9 cellular contexts compared by ENCODE assay signal in the genomic region with DNA sequence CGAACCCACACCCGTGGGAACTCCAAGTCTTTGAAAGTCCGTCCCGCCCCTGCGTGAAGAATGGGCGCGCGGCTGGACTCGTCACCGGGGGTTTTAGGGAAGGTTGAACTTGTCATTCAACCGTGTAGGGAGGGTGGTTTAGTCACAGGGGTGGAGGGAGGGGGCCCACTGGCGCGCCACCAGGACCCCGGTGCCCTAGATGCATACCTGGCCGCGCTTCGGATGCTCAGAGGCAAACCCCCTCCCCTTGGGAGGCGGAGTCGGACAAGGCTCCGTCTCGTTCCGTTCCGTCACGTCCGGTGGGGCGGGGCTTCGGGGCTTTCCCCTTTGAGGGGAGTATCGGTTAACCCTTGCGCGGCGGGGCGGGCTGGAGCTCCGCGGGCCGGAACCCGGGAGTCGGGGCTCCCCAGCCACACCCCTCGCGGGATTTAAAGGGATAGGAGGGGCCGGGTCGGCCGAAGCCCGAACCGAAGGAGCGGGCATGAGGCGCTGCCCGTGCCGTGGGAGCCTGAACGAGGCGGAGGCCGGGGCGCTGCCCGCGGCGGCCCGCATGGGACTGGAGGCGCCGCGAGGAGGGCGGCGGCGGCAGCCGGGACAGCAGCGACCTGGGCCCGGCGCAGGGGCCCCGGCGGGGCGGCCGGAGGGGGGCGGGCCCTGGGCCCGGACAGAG. TPM values are rescaled to one million over a fixed set of nuclear protein-coding genes. Genes with fewer than 3 reads are reported as not detected.
DNase-seq lines count a peak whose midpoint lies in the region; ATAC-seq, FAIRE-seq and TF ChIP-seq lines count a peak whose summit lies in the region.
"Had no signal": no experiment of that assay in that cellular context is flagged by ENCODE, and none has a peak within 500 bp of the region (broad histone marks: within the 10 kb centered on the region; RNA-seq: fewer than 3 reads in every experiment).

Gene COQ8B (minus strand): TSS at position 232 of the 670 bp plus-strand sequence. CDS start 2,254 bp downstream, outside the sequence.
Gene ITPKC (plus strand): TSS at position 458 of the 670 bp plus-strand sequence. CDS start 24 bp downstream, at position 482.

- peaks cover 3 to 5% of the 10 kb centered on the region in 2 experiments for H3K36me3 ChIP-seq in keratinocyte (ENCODE audit: control insufficient read depth in 2 of 2, extremely low read depth in 1 of 2, insufficient read depth in 2 of 2, low read length in 2 of 2)

- H3K4me2 ChIP-seq in keratinocyte (ENCODE audit: control insufficient read depth, extremely low read depth, insufficient read depth, low read depth, low read length), result peak within 1 kb of the TSS; percentile 96

- dilution Hi-C loops in keratinocyte (cut with MboI; ENCODE audit: extremely low pct_ligation_motif_present, low sequenced_read_pairs), result no loop called here

- no peaks in the 10 kb centered on the region for H3K27me3 ChIP-seq in keratinocyte (ENCODE audit: control insufficient read depth, extremely low read depth, insufficient read depth, low read length)

- FAIRE-seq in keratinocyte (lab: Jason Lieb, UNC), result no peak
- FAIRE-seq: endometrium had no signal

- H3K79me2 ChIP-seq in keratinocyte (ENCODE audit: control insufficient read depth, insufficient read depth, low read length), result peaks cover 42% of the 10 kb centered on the region

- H4K20me1 ChIP-seq in keratinocyte (ENCODE audit: control insufficient read depth, extremely low read depth, insufficient read depth, low read length), result no peaks in the 10 kb centered on the region

- H3K9me3 ChIP-seq in keratinocyte (ENCODE audit: control insufficient read depth, low read depth, low read length), result no peaks in the 10 kb centered on the region

- peak; percentile 63 for ATAC-seq in GM19043 (IDR thresholded peaks at IDR 0.05; ENCODE audit: low read depth, unreplicated experiment)
- peak; percentile 64 for ATAC-seq in HG03378 (IDR thresholded peaks at IDR 0.05; ENCODE audit: unreplicated experiment)

- H3K9ac ChIP-seq in keratinocyte (ENCODE audit: control insufficient read depth, extremely low read depth, insufficient read depth, low read length), result peak within 1 kb of the TSS; percentile 100

- no peak for TF ChIP-seq CTCF in keratinocyte (optimal IDR thresholded peaks at IDR 0.05 in 1 of 3, IDR thresholded peaks at IDR 0.05 in 1 of 3, conservative IDR thresholded peaks at IDR 0.05 in 1 of 3; ENCODE audit: extremely low read depth in 1 of 3, insufficient read depth in 2 of 3, low read length in 3 of 3)

- peak; percentile 79 to 81 for DNase-seq in AML-193 (lab: John Stamatoyannopoulos, UW)
- peak; percentile 90 for DNase-seq in NCI-H446 treated with DMSO at 0.1 percent for 48 hours (lab: John Stamatoyannopoulos, UW)
- DNase-seq in activated CD4-positive, CD25-positive, alpha-beta regulatory T cell treated with anti-CD3 and anti-CD28 coated beads, Interleukin-2, amount 50 U/mL, for 72 hours, result peak; percentile 100
- DNase-seq in cerebellar nuclear complex (lab: John Stamatoyannopoulos, UW), result peak; percentile 96 to 99
- peak; percentile 87 for DNase-seq in keratinocyte (ENCODE audit: low read depth, low spot score)
- peak; percentile 99 to 100 (median 99) for DNase-seq in stimulated activated CD4-positive, alpha-beta T cell treated with anti-CD3 and anti-CD28 coated beads, Interleukin-12 subunit alpha, Interleukin-12 subunit beta, amount 100 ng/mL, for 48 hours (ENCODE audit: low read depth in 2 of 3, low spot score in 1 of 3)

- H3K9me1 ChIP-seq in keratinocyte (ENCODE audit: control insufficient read depth, extremely low read depth, insufficient read depth, low read length), result no peaks in the 10 kb centered on the region

- peak within 1 kb of the TSS; percentile 100 for H3K27ac ChIP-seq in keratinocyte (ENCODE audit: control insufficient read depth, insufficient read depth, low read length)

- peak within 1 kb of the TSS; percentile 62 to 90 (median 86) for H3K4me3 ChIP-seq in keratinocyte (ENCODE audit: control insufficient read depth in 2 of 3, extremely low read depth in 1 of 3, insufficient read depth in 2 of 3, low read depth in 1 of 3, low read length in 3 of 3)

- H3K4me1 ChIP-seq in keratinocyte (ENCODE audit: control insufficient read depth, extremely low read depth, insufficient read depth, low read length), result peaks cover 32% of the 10 kb centered on the region

- peak within 1 kb of the TSS; percentile 66 for H2AFZ ChIP-seq in keratinocyte (ENCODE audit: control insufficient read depth, low read length)

RNA-seq across cellular contexts. Expression of gene COQ8B, which starts in this region (rescaled TPM):
- polyA plus RNA-seq in keratinocyte, result 11.0 to 13.8 TPM (median 13.8 TPM) in 3 replicates
- 2.0 TPM for polyA plus RNA-seq in keratinocyte (2011; ENCODE audit: low read depth)
- polyA plus RNA-seq in keratinocyte (2011; cell fraction: cytosol; rRNA removed), result 4.9 and 9.7 TPM in 2 replicates
- 17.3 and 23.2 TPM in 2 replicates for polyA plus RNA-seq in keratinocyte (2011; cell fraction: nucleus; rRNA removed)
- 10.2 and 16.4 TPM in 2 replicates for polyA plus RNA-seq in keratinocyte (2012; ENCODE audit: low replicate concordance)
- 8.6 to 18.7 TPM (median 10.4 TPM) in 3 replicates for polyA minus RNA-seq in keratinocyte
- 11.7 TPM for polyA minus RNA-seq in keratinocyte (2011; cell fraction: cytosol; rRNA and poly(A)+ RNA removed)
- 11.3 and 12.1 TPM in 2 replicates for polyA minus RNA-seq in keratinocyte (2011; cell fraction: nucleus; rRNA and poly(A)+ RNA removed)

RNA-seq across cellular contexts. Expression of gene ITPKC, which starts in this region (rescaled TPM):
- polyA plus RNA-seq in keratinocyte, result 17.0 to 32.6 TPM (median 17.2 TPM) in 3 replicates
- polyA plus RNA-seq in keratinocyte (2011; ENCODE audit: low read depth), result 90.2 TPM
- polyA plus RNA-seq in keratinocyte (2011; cell fraction: cytosol; rRNA removed), result 14.9 and 18.4 TPM in 2 replicates
- 35.1 and 39.9 TPM in 2 replicates for polyA plus RNA-seq in keratinocyte (2011; cell fraction: nucleus; rRNA removed)
- 23.3 and 78.9 TPM in 2 replicates for polyA plus RNA-seq in keratinocyte (2012; ENCODE audit: low replicate concordance)
- polyA minus RNA-seq in keratinocyte, result 26.8 to 44.5 TPM (median 40.3 TPM) in 3 replicates
- polyA minus RNA-seq in keratinocyte (2011; cell fraction: cytosol; rRNA and poly(A)+ RNA removed), result 29.4 TPM
- polyA minus RNA-seq in keratinocyte (2011; cell fraction: nucleus; rRNA and poly(A)+ RNA removed), result 34.6 and 37.9 TPM in 2 replicates

Comparison
In these comparisons a context has a peak if more than half of its experiments do, and no peak if none do; other contexts are left out.
1. Peak in every context shown above with its lines: DNase-seq, ATAC-seq, H3K4me3 ChIP-seq and H3K27ac ChIP-seq.